In genomic region chr17:65547253-65547670, GRCh38 we compare ENCODE assay signal across 13 cellular contexts. TPM values are rescaled to one million over a fixed set of nuclear protein-coding genes. Genes with fewer than 3 reads are reported as not detected.
A peak's percentile ranks its signal among the peaks of the same experiment; 100 is the strongest.
DNase-seq lines count a peak whose midpoint lies in the region; ATAC-seq and TF ChIP-seq lines count a peak whose summit lies in the region.
"Had no signal": no experiment of that assay in that cellular context is flagged by ENCODE, and none has a peak within 500 bp of the region (broad histone marks: within the 10 kb centered on the region; RNA-seq: fewer than 3 reads in every experiment).

No MANE protein-coding gene starts in this region.

- H3K27me3 Mint-ChIP-seq in T-helper 2 cell treated with Interferon-gamma antibody and Interleukin-4, amounts not matched to agents 5 μg/mL and 100 μg/mL, for 36 hours (ENCODE audit: low read depth), result peaks cover 10% of the 10 kb centered on the region

- no peak overlapping the region for H3K4me3 Mint-ChIP-seq in T-helper 2 cell treated with Interferon-gamma antibody and Interleukin-4, amounts not matched to agents 5 μg/mL and 100 μg/mL, for 36 hours

- H3K36me3 ChIP-seq in lung (ENCODE audit: control insufficient read depth in 2 of 2, insufficient read depth in 2 of 2, low read length in 2 of 2) (peaks cover 4 to 7% of the 10 kb centered on the region in 2 donors), thyroid gland (peaks cover 0 to 7% of the 10 kb centered on the region in 2 donors)

- peaks cover 14% of the 10 kb centered on the region for H3K36me3 Mint-ChIP-seq in T-helper 2 cell treated with Interferon-gamma antibody and Interleukin-4, amounts not matched to agents 5 μg/mL and 100 μg/mL, for 36 hours (ENCODE audit: low read depth)

- no peak overlapping the region for H3K4me3 ChIP-seq in dorsolateral prefrontal cortex
- no peak overlapping the region for H3K4me3 ChIP-seq in lung
- no peak overlapping the region for H3K4me3 ChIP-seq in thyroid gland (replicated peaks in 1 of 3)
- H3K4me3 ChIP-seq: coronary artery had no signal

- H3K27ac ChIP-seq in dorsolateral prefrontal cortex, result peak overlapping the region in 41 of 59 donors; percentile 0 to 74 (median 50)
- peak overlapping the region; percentile 54 to 88 for H3K27ac ChIP-seq in lung (ENCODE audit: low read depth in 1 of 2, low read length in 1 of 2)
- H3K27ac ChIP-seq in thyroid gland, result peak overlapping the region; percentile 40 to 75 (median 73)
- H3K27ac ChIP-seq: 22Rv1, coronary artery, RWPE1 had no signal

- ATAC-seq in lung (ENCODE audit: insufficient read depth, low FRiP score), result peak; percentile 20
- ATAC-seq in GM21723 (IDR thresholded peaks at IDR 0.05; ENCODE audit: unreplicated experiment), result no peak
- no peak for ATAC-seq in HG03565 (IDR thresholded peaks at IDR 0.05; ENCODE audit: unreplicated experiment)

- H3K4me1 ChIP-seq in lung (ENCODE audit: control insufficient read depth in 2 of 2, insufficient read depth in 2 of 2, low read length in 2 of 2) (peaks cover 17 to 38% of the 10 kb centered on the region in 2 donors), thyroid gland (peaks cover 6 to 51% of the 10 kb centered on the region in 2 donors)

- TF ChIP-seq CTCF in dorsolateral prefrontal cortex (IDR thresholded peaks at IDR 0.05 in 54 of 56, conservative IDR thresholded peaks at IDR 0.05 in 2 of 56; ENCODE audit: low read depth in 1 of 56, partially characterized antibody in 56 of 56) (no peak), lung (IDR thresholded peaks at IDR 0.05; ENCODE audit: control extremely low read depth, extremely low read depth) (no peak), thyroid gland (IDR thresholded peaks at IDR 0.05) (no peak)

- H3K9me3 Mint-ChIP-seq in T-helper 2 cell treated with Interferon-gamma antibody and Interleukin-4, amounts not matched to agents 5 μg/mL and 100 μg/mL, for 36 hours, result no peaks in the 10 kb centered on the region

- DNase-seq in T-helper 2 cell treated with Interferon-gamma antibody and Interleukin-4, amounts not matched to agents 5 μg/mL and 100 μg/mL, for 36 hours (ENCODE audit: low spot score), result no peak
- DNase-seq in T-helper 2 cell (no peak), dorsolateral prefrontal cortex (no peak), lung (ENCODE audit: low spot score) (no peak), thyroid gland (peak; percentile 60 to 63), NCI-H524 (lab: John Stamatoyannopoulos, UW) (no peak)
- DNase-seq: activated T-cell treated with anti-CD3 and anti-CD28 coated beads for 4 hours, NCI-H446 treated with DMSO at 0.1 percent for 48 hours had no signal

- intact Hi-C loops in dorsolateral prefrontal cortex (cut with DNase I) (no loop called here), thyroid gland (cut with DNase I) (loop anchor here (10.0 kb wide), 1 partner anchor 52 kb away; no protein-coding TSS in a partner anchor)

- TF ChIP-seq POLR2A in thyroid gland (IDR thresholded peaks at IDR 0.05), result no peak

- H3K4me1 Mint-ChIP-seq in T-helper 2 cell treated with Interferon-gamma antibody and Interleukin-4, amounts not matched to agents 5 μg/mL and 100 μg/mL, for 36 hours (ENCODE audit: low read depth), result peaks cover 8% of the 10 kb centered on the region

- H3K27me3 ChIP-seq in dorsolateral prefrontal cortex (no peaks in the 10 kb centered on the region), lung (ENCODE audit: control insufficient read depth, insufficient read depth) (no peaks in the 10 kb centered on the region), thyroid gland (no peaks in the 10 kb centered on the region)

- WGBS in lung, 2 donors, result 35 to 53% methylated on average over 5 of the region's 5 CpGs
- 42 to 44% methylated on average over 5 of the region's 5 CpGs for WGBS in thyroid gland, 2 donors

- H3K27ac Mint-ChIP-seq in T-helper 2 cell treated with Interferon-gamma antibody and Interleukin-4, amounts not matched to agents 5 μg/mL and 100 μg/mL, for 36 hours, result peak overlapping the region; percentile 46

- H3K9me3 ChIP-seq in lung (ENCODE audit: control insufficient read depth in 2 of 2, insufficient read depth in 1 of 2, low read length in 1 of 2) (no peaks in the 10 kb centered on the region), thyroid gland (no peaks in the 10 kb centered on the region)

RNA-seq across cellular contexts. Expression of gene AXIN2, which starts 14.2 kb away (rescaled TPM):
- total RNA-seq in dorsolateral prefrontal cortex, result 10 to 100 TPM; 15.2 to 39.9 (median 25.9) TPM
- total RNA-seq in lung, result 100 to 1,000 TPM in 1 of 2 donors, 10 to 100 TPM in 1; 60.3 to 127 TPM
- polyA plus RNA-seq in lung, result 10 to 100 TPM; 13.0 to 13.2 TPM
- 10 to 100 TPM; 23.9 to 54.3 (median 42.8) TPM for total RNA-seq in thyroid gland

Comparison
In these comparisons a context has a peak if more than half of its experiments do, and no peak if none do; other contexts are left out.
1. DNase-seq: peak in thyroid gland (2 of 2); none in T-helper 2 cell treated with Interferon-gamma antibody and Interleukin-4, amounts not matched to agents 5 μg/mL and 100 μg/mL, for 36 hours (single experiment), T-helper 2 cell (0 of 5), dorsolateral prefrontal cortex (0 of 10), lung (single experiment) and NCI-H524 (0 of 2).
2. Peak in every context shown above with its lines, with median percentiles within 50 percentile points of each other: H3K27ac ChIP-seq.